Comparison of ENCODE assay signal across 1 cellular context in genomic region chr7:108463613-108464012, GRCh38.
TF ChIP-seq lines count a peak whose summit lies in the region.

No MANE protein-coding gene starts in this region.

TF ChIP-seq in GM12878, 131 proteins besides CTCF, POLR2A, EP300 and RAD21 (continued from another document):
- TF ChIP-seq NR2F1 (conservative IDR thresholded peaks at IDR 0.05) (0 out of 2 replicates have a peak, but pooled peaks have one; percentile 15), STAT3 (IDR thresholded peaks at IDR 0.05; ENCODE audit: low read depth, low read length) (no peak)
